ENCODE assay signal across 23 cellular contexts in genomic region chr4:149102765-149103164, GRCh38.
"Had no signal": no experiment of that assay in that cellular context is flagged by ENCODE, and none has a peak within 500 bp of the region (broad histone marks: within the 10 kb centered on the region; RNA-seq: fewer than 3 reads in every experiment).

No MANE protein-coding gene starts in this region.

- H3K9me3 ChIP-seq: gastrocnemius medialis, psoas muscle, sigmoid colon, testis, upper lobe of left lung had no signal

- H3K4me3 ChIP-seq: gastrocnemius medialis, left lung, psoas muscle, sigmoid colon, testis, tibial nerve, upper lobe of left lung had no signal

- H3K36me3 ChIP-seq: gastrocnemius medialis, left lung, sigmoid colon, tibial nerve, upper lobe of left lung had no signal

- H3K4me1 ChIP-seq: gastrocnemius medialis, left lung, psoas muscle, sigmoid colon, testis, tibial nerve, upper lobe of left lung had no signal

- H3K27ac ChIP-seq: gastrocnemius medialis, left lung, psoas muscle, sigmoid colon, testis, tibial nerve, upper lobe of left lung had no signal

- H3K27me3 ChIP-seq: gastrocnemius medialis, left lung, sigmoid colon, testis, tibial nerve, upper lobe of left lung had no signal

- ATAC-seq: effector memory CD8-positive, alpha-beta T cell; gastrocnemius medialis; left lung; naive thymus-derived CD4-positive, alpha-beta T cell; psoas muscle; right cardiac atrium; stimulated activated memory B cell treated with anti-CD40 and anti-IgM and Interleukin-4, amounts not matched to agents 10 μg/mL and 1 μg/mL and 100 μg/mL, for 72 hours; stimulated activated naive CD8-positive, alpha-beta T cell treated with anti-CD3 and anti-CD28 coated beads, Interleukin-15, Interleukin-2, amounts not matched to agents 100 U/mL and 50 U/mL, for 24 hours had no signal

- DNase-seq: cortex of kidney; effector memory CD8-positive, alpha-beta T cell; foreskin fibroblast; gastrocnemius medialis; head of caudate nucleus; kidney; left lung; mesendoderm; midbrain; naive thymus-derived CD4-positive, alpha-beta T cell; nephron progenitor cell; nucleus accumbens; psoas muscle; right cardiac atrium; sigmoid colon; stimulated activated CD4-positive, alpha-beta T cell treated with anti-CD3 and anti-CD28 coated beads, Interleukin-2, amount 100 ng/mL, for 24 hours; stimulated activated CD4-positive, alpha-beta T cell treated with anti-CD3 and anti-CD28 coated beads, Interleukin-4, amount 100 ng/mL, for 4 hours; stimulated activated naive CD8-positive, alpha-beta T cell treated with anti-CD3 and anti-CD28 coated beads, Interleukin-15, Interleukin-2, amounts not matched to agents 100 U/mL and 50 U/mL, for 24 hours; substantia nigra; testis; upper lobe of left lung had no signal
